In the genomic region with DNA sequence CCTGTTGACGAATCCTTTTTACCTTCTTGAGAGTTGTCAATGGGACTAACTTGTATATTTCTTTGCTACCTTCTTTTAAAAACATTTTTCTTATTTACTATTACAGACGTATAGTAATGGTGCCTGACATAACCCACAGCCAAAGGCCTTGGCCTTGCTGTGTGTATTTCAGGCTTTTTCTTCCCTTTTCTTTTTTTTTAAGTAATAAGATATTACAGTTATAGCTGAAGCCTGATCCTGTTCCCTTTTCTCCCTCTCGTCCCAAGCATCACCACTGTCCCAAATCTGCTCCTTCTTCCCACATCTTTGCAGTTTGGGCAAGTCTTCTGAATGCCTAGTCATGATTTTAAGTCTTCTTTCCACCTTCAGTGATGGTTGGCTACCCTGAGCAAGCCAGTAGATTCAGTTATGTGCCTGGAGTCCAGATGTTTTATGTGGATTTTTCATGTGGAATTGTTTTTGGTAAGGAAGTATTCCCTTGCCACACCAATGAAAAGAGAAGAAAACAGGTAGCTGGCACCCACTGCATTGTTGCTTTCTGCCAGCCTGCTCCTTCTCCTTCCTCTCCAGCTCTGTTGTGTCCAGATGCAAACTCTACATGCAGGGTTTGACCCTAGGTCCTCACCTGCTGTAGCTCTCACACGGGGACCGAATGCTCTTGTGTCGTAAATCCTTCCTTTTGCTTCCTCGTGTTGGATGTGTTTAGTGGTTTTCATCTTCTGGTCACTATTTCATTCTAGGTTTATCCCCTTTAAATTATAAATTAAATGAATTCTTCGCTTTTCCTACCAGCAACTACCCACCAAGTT, we compare ENCODE assay signal across 1 cellular context.
TF ChIP-seq lines count a peak whose summit lies in the region.

No MANE protein-coding gene starts in this region.

TF ChIP-seq in K562, 482 proteins besides CTCF, POLR2A, EP300 and RAD21:
- TF ChIP-seq, protein P1, sequence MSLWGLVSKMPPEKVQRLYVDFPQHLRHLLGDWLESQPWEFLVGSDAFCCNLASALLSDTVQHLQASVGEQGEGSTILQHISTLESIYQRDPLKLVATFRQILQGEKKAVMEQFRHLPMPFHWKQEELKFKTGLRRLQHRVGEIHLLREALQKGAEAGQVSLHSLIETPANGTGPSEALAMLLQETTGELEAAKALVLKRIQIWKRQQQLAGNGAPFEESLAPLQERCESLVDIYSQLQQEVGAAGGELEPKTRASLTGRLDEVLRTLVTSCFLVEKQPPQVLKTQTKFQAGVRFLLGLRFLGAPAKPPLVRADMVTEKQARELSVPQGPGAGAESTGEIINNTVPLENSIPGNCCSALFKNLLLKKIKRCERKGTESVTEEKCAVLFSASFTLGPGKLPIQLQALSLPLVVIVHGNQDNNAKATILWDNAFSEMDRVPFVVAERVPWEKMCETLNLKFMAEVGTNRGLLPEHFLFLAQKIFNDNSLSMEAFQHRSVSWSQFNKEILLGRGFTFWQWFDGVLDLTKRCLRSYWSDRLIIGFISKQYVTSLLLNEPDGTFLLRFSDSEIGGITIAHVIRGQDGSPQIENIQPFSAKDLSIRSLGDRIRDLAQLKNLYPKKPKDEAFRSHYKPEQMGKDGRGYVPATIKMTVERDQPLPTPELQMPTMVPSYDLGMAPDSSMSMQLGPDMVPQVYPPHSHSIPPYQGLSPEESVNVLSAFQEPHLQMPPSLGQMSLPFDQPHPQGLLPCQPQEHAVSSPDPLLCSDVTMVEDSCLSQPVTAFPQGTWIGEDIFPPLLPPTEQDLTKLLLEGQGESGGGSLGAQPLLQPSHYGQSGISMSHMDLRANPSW (CRISPR knock-in tag; IDR thresholded peaks at IDR 0.05) = peak; percentile 23; the same call in 1 of the 2 replicates
- TF ChIP-seq, protein P2, sequence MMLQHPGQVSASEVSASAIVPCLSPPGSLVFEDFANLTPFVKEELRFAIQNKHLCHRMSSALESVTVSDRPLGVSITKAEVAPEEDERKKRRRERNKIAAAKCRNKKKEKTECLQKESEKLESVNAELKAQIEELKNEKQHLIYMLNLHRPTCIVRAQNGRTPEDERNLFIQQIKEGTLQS (IDR thresholded peaks at IDR 0.05) = no peak
- TF ChIP-seq, protein P2 (CRISPR knock-in tag; conservative IDR thresholded peaks at IDR 0.05) = peak; percentile 27
- TF ChIP-seq KLF13 (tag; IDR thresholded peaks at IDR 0.05; ENCODE audit: borderline replicate concordance, low read depth) = no peak
TF ChIP-seq in K562: peak in this region for 2.
